In genomic region chr10:72885953-72886352, GRCh38 we compare ENCODE assay signal across 1 cellular context.
TF ChIP-seq lines count a peak whose summit lies in the region.

No MANE protein-coding gene starts in this region.

TF ChIP-seq in endothelial cell of umbilical vein, 7 proteins besides CTCF, POLR2A, EP300 and RAD21:
- no peak for TF ChIP-seq POLR2AphosphoS5 (IDR thresholded peaks at IDR 0.05; ENCODE audit: insufficient read depth, low read depth, low read length)
- no peak for TF ChIP-seq EZH2 (IDR thresholded peaks at IDR 0.05; ENCODE audit: borderline replicate concordance, low read depth, low read length, severe bottlenecking)
- TF ChIP-seq FOS (IDR thresholded peaks at IDR 0.05; ENCODE audit: borderline replicate concordance, insufficient read depth, low read length) = no peak
- TF ChIP-seq MYC (IDR thresholded peaks at IDR 0.05; ENCODE audit: low read depth, low read length) = no peak
- TF ChIP-seq, protein P1, sequence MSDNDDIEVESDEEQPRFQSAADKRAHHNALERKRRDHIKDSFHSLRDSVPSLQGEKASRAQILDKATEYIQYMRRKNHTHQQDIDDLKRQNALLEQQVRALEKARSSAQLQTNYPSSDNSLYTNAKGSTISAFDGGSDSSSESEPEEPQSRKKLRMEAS (IDR thresholded peaks at IDR 0.05; ENCODE audit: insufficient read depth, insufficient read length) = no peak
- TF ChIP-seq JUN (IDR thresholded peaks at IDR 0.05; ENCODE audit: borderline replicate concordance, insufficient read depth, insufficient read length, low read depth) = no peak
- no peak for TF ChIP-seq GATA2 (IDR thresholded peaks at IDR 0.05; ENCODE audit: insufficient read depth, insufficient read length, low read depth, low read length)
